ENCODE assay signal across 1 cellular context in genomic region chr10:87500646-87501048, GRCh38.
A peak's percentile ranks its signal among the peaks of the same experiment; 100 is the strongest.
TF ChIP-seq lines count a peak whose summit lies in the region.

No MANE protein-coding gene starts in this region.

TF ChIP-seq in HepG2, 621 proteins besides CTCF, POLR2A, EP300 and RAD21 (continued from another document and continues in another):
- TF ChIP-seq ZNF281 (CRISPR knock-in tag; IDR thresholded peaks at IDR 0.05; ENCODE audit: borderline replicate concordance) (peak; percentile 78; the same call in 1 of the 2 replicates), GPN1 (CRISPR knock-in tag; IDR thresholded peaks at IDR 0.05; ENCODE audit: borderline replicate concordance) (no peak), ZNF746 (CRISPR knock-in tag; IDR thresholded peaks at IDR 0.05) (no peak), CENPX (CRISPR knock-in tag; IDR thresholded peaks at IDR 0.05) (no peak), BRCA1 (CRISPR knock-in tag; IDR thresholded peaks at IDR 0.05) (no peak), KAT8 (CRISPR knock-in tag; IDR thresholded peaks at IDR 0.05) (peak; percentile 89), TBP (CRISPR knock-in tag; IDR thresholded peaks at IDR 0.05) (no peak), MATR3 (CRISPR knock-in tag; IDR thresholded peaks at IDR 0.05) (no peak), RNF2 (conservative IDR thresholded peaks at IDR 0.05; ENCODE audit: low read depth) (no peak), AHDC1 (CRISPR knock-in tag; IDR thresholded peaks at IDR 0.05; ENCODE audit: borderline replicate concordance) (peak; percentile 99), XRCC5 (optimal IDR thresholded peaks at IDR 0.05; ENCODE audit: low read length) (peak; percentile 31), DNMT3B (CRISPR knock-in tag; conservative IDR thresholded peaks at IDR 0.05) (peak; percentile 82; the same call in 1 of the 2 replicates), ZKSCAN5 (CRISPR knock-in tag; IDR thresholded peaks at IDR 0.05) (no peak), ZNF646 (CRISPR knock-in tag; IDR thresholded peaks at IDR 0.05) (peak; percentile 58; the same call in 1 of the 2 replicates), GATAD2A (CRISPR knock-in tag; IDR thresholded peaks at IDR 0.05) (peak; percentile 99), ELF4 (CRISPR knock-in tag; IDR thresholded peaks at IDR 0.05; ENCODE audit: borderline replicate concordance) (no peak), PLRG1 (conservative IDR thresholded peaks at IDR 0.05) (no peak), ZNF639 (CRISPR knock-in tag; conservative IDR thresholded peaks at IDR 0.05) (peak; percentile 73; the same call in 1 of the 2 replicates), SP140L (CRISPR knock-in tag; IDR thresholded peaks at IDR 0.05; ENCODE audit: borderline replicate concordance) (0 out of 2 replicates have a peak, but pooled peaks have one; percentile 85), SRY (CRISPR knock-in tag; IDR thresholded peaks at IDR 0.05) (no peak), HNF1B (CRISPR knock-in tag; IDR thresholded peaks at IDR 0.05) (peak; percentile 87), NR2F1 (CRISPR knock-in tag; IDR thresholded peaks at IDR 0.05) (peak; percentile 54 to 57; a peak in 3 of 4 replicates), NAIF1 (CRISPR knock-in tag; IDR thresholded peaks at IDR 0.05; ENCODE audit: borderline replicate concordance) (0 out of 2 replicates have a peak, but pooled peaks have one; percentile 42), RARA (CRISPR knock-in tag; IDR thresholded peaks at IDR 0.05) (peak; percentile 86), LRRFIP1 (CRISPR knock-in tag; conservative IDR thresholded peaks at IDR 0.05) (no peak), ZMYM4 (CRISPR knock-in tag; IDR thresholded peaks at IDR 0.05) (peak; percentile 95), HNF1A (IDR thresholded peaks at IDR 0.05; ENCODE audit: low read depth) (peak; percentile 77), HNF1A (CRISPR knock-in tag; IDR thresholded peaks at IDR 0.05; ENCODE audit: borderline replicate concordance) (peak; percentile 91; the same call in 1 of the 2 replicates)
